Comparison of ENCODE assay signal across 8 cellular contexts in the genomic region with DNA sequence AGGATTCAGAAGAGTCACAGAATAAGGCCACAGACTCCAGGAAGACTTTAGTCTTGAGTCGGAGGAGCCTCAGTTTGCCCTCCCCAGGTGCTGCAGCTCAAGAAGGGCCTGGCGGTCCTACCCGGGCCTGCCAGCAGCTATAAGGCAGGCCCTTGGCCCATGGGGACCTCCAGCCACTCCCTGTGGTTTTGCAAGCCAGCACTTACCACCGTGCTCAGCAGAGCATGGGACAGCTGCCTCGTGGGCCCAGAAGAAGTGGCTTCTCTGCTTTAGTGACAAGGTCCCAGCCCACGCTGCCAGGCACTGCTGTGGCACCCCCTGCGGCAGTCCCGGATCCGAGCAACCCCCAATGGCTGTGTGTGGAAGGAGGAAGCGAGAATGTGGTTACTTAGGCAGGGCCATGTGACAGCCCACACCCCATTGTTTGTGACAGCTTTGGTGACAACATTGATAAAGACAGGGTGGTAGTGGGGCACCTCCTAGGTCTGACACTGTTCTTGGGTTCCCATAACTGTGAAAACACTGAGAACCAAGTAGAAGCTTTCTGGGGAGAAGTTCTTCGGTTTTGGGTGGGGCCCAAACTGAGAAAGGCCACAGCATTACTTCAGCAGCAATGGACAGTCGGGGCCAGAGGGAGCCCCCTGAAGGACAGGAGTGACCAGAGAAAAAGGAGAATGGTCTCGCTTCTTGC. TPM values are rescaled to one million over a fixed set of nuclear protein-coding genes. Genes with fewer than 3 reads are reported as not detected.
DNase-seq lines count a peak whose midpoint lies in the region; ATAC-seq lines count a peak whose summit lies in the region.

A gene with protein sequence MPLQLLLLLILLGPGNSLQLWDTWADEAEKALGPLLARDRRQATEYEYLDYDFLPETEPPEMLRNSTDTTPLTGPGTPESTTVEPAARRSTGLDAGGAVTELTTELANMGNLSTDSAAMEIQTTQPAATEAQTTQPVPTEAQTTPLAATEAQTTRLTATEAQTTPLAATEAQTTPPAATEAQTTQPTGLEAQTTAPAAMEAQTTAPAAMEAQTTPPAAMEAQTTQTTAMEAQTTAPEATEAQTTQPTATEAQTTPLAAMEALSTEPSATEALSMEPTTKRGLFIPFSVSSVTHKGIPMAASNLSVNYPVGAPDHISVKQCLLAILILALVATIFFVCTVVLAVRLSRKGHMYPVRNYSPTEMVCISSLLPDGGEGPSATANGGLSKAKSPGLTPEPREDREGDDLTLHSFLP (minus strand): TSS at position 361 of the 691 bp plus-strand sequence. CDS start 9,587 bp downstream, outside the sequence.

- H3K27ac Mint-ChIP-seq in T-helper 1 cell treated with Interleukin-12 subunit alpha and Interleukin-12 subunit beta and Interleukin-4 antibody, amounts not matched to agents 30 μg/mL and 1 μg/mL, for 36 hours, result peak within 1 kb of the TSS; percentile 100
- peak within 1 kb of the TSS; percentile 94 for H3K27ac Mint-ChIP-seq in activated naive CD8-positive, alpha-beta T cell treated with anti-CD3 and anti-CD28 coated beads, Interleukin-2, amount 50 U/mL, for 24 hours
- H3K27ac Mint-ChIP-seq in naive thymus-derived CD8-positive, alpha-beta T cell, result peak within 1 kb of the TSS; percentile 98 to 100 (median 100)

- POLR2A ChIA-PET in naive thymus-derived CD8-positive, alpha-beta T cell (lab: Charles Lee), result interaction anchor here (0.5 to 16.3 kb wide), 12 partner anchors 9 to 522 kb away, joined by 3 to 233 read pairs (median 4); a partner anchor contains a TSS

- H3K9me3 Mint-ChIP-seq in T-helper 1 cell treated with Interleukin-12 subunit alpha and Interleukin-12 subunit beta and Interleukin-4 antibody, amounts not matched to agents 30 μg/mL and 1 μg/mL, for 36 hours, result no peaks in the 10 kb centered on the region
- H3K9me3 Mint-ChIP-seq in activated naive CD8-positive, alpha-beta T cell treated with anti-CD3 and anti-CD28 coated beads, Interleukin-2, amount 50 U/mL, for 24 hours, result peaks cover 3% of the 10 kb centered on the region
- peaks cover 0 to 2% (median 0%) of the 10 kb centered on the region in 9 donors for H3K9me3 Mint-ChIP-seq in naive thymus-derived CD8-positive, alpha-beta T cell

- peak within 1 kb of the TSS; percentile 100 for H3K4me3 Mint-ChIP-seq in T-helper 1 cell treated with Interleukin-12 subunit alpha and Interleukin-12 subunit beta and Interleukin-4 antibody, amounts not matched to agents 30 μg/mL and 1 μg/mL, for 36 hours
- peak within 1 kb of the TSS; percentile 85 for H3K4me3 Mint-ChIP-seq in activated naive CD8-positive, alpha-beta T cell treated with anti-CD3 and anti-CD28 coated beads, Interleukin-2, amount 50 U/mL, for 24 hours
- peak within 1 kb of the TSS; percentile 95 to 100 (median 100) for H3K4me3 Mint-ChIP-seq in naive thymus-derived CD8-positive, alpha-beta T cell

- DNase-seq in activated naive CD8-positive, alpha-beta T cell treated with anti-CD3 and anti-CD28 coated beads, Interleukin-2, amount 50 U/mL, for 24 hours, result peak; percentile 86
- DNase-seq in naive thymus-derived CD8-positive, alpha-beta T cell, result peak; percentile 66 to 96 (median 90)
- no peak for DNase-seq in cerebellum (ENCODE audit: low spot score)
- no peak for DNase-seq in NCI-H345 (lab: John Stamatoyannopoulos, UW)

- peaks cover 59% of the 10 kb centered on the region for H3K4me1 Mint-ChIP-seq in T-helper 1 cell treated with Interleukin-12 subunit alpha and Interleukin-12 subunit beta and Interleukin-4 antibody, amounts not matched to agents 30 μg/mL and 1 μg/mL, for 36 hours (ENCODE audit: low read depth)
- peaks cover 83% of the 10 kb centered on the region for H3K4me1 Mint-ChIP-seq in activated naive CD8-positive, alpha-beta T cell treated with anti-CD3 and anti-CD28 coated beads, Interleukin-2, amount 50 U/mL, for 24 hours
- H3K4me1 Mint-ChIP-seq in naive thymus-derived CD8-positive, alpha-beta T cell, result peaks cover 32 to 91% (median 74%) of the 10 kb centered on the region in 4 donors

- peaks cover 34% of the 10 kb centered on the region for H3K36me3 Mint-ChIP-seq in T-helper 1 cell treated with Interleukin-12 subunit alpha and Interleukin-12 subunit beta and Interleukin-4 antibody, amounts not matched to agents 30 μg/mL and 1 μg/mL, for 36 hours (ENCODE audit: low read depth)
- peaks cover 10% of the 10 kb centered on the region for H3K36me3 Mint-ChIP-seq in activated naive CD8-positive, alpha-beta T cell treated with anti-CD3 and anti-CD28 coated beads, Interleukin-2, amount 50 U/mL, for 24 hours (ENCODE audit: low read depth)
- H3K36me3 Mint-ChIP-seq in naive thymus-derived CD8-positive, alpha-beta T cell, result peaks cover 6 to 9% (median 8%) of the 10 kb centered on the region in 3 donors

- H3K27me3 Mint-ChIP-seq in T-helper 1 cell treated with Interleukin-12 subunit alpha and Interleukin-12 subunit beta and Interleukin-4 antibody, amounts not matched to agents 30 μg/mL and 1 μg/mL, for 36 hours (ENCODE audit: low read depth), result no peaks in the 10 kb centered on the region
- no peaks in the 10 kb centered on the region for H3K27me3 Mint-ChIP-seq in activated naive CD8-positive, alpha-beta T cell treated with anti-CD3 and anti-CD28 coated beads, Interleukin-2, amount 50 U/mL, for 24 hours
- H3K27me3 Mint-ChIP-seq in naive thymus-derived CD8-positive, alpha-beta T cell, result no peaks in the 10 kb centered on the region

- peak within 1 kb of the TSS; percentile 40 for H3K27ac ChIP-seq in temporal lobe (ENCODE audit: low read depth, low read length)

- ATAC-seq in GM19023 (IDR thresholded peaks at IDR 0.05; ENCODE audit: unreplicated experiment), result peak; percentile 49
- peak; percentile 54 for ATAC-seq in HG03135 (IDR thresholded peaks at IDR 0.05; ENCODE audit: unreplicated experiment)
- ATAC-seq in activated naive CD8-positive, alpha-beta T cell treated with anti-CD3 and anti-CD28 coated beads, Interleukin-2, amount 50 U/mL, for 24 hours, result peak; percentile 53
- ATAC-seq in naive thymus-derived CD8-positive, alpha-beta T cell, result peak; percentile 73 to 75

RNA-seq across cellular contexts. Expression of the gene that starts here (rescaled TPM):
- 100 to 1,000 TPM; 157 to 163 TPM for total RNA-seq in naive thymus-derived CD8-positive, alpha-beta T cell
- 100 to 1,000 TPM; 453 to 720 (median 520) TPM for polyA plus RNA-seq in naive thymus-derived CD8-positive, alpha-beta T cell
- total RNA-seq in temporal lobe (1.2 TPM), cerebellum (1.2 TPM)

Comparison
In these comparisons a context has a peak if more than half of its experiments do, and no peak if none do; other contexts are left out.
1. RNA of the gene that starts here (total RNA-seq): 157 to 163 TPM in naive thymus-derived CD8-positive, alpha-beta T cell; 1.2 TPM in temporal lobe (single experiment) and 1.2 TPM in cerebellum (single experiment); every median in the first group is over 10 times any median in the second.
2. DNase-seq: peak in activated naive CD8-positive, alpha-beta T cell treated with anti-CD3 and anti-CD28 coated beads, Interleukin-2, amount 50 U/mL, for 24 hours (single experiment) and naive thymus-derived CD8-positive, alpha-beta T cell (10 of 10); none in cerebellum (single experiment) and NCI-H345 (single experiment).
3. Peak in every context shown above with its lines, with median percentiles within 50 percentile points of each other: ATAC-seq, H3K27ac Mint-ChIP-seq and H3K4me3 Mint-ChIP-seq.